Comparison of ENCODE assay signal across 7 cellular contexts in the genomic region with DNA sequence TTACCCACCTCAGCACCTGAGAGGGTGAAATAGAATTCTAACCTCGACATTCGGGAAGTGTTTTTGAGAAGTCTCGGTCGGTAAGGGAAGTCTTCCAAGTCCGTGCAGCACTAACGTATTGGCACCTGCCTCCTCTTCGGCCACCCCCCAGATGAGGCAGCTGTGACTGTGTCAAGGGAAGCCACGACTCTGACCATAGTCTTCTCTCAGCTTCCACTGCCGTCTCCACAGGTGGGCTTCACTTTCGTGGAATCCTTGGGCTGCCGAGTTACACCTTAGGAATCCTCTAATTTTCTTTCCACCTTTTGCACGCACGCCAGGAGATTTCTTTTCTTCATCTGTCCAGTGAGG. TPM values are rescaled to one million over a fixed set of nuclear protein-coding genes. Genes with fewer than 3 reads are reported as not detected.
DNase-seq lines count a peak whose midpoint lies in the region; ATAC-seq, FAIRE-seq and TF ChIP-seq lines count a peak whose summit lies in the region.

No MANE protein-coding gene starts in this region.

- H3K36me3 ChIP-seq in esophagus muscularis mucosa (peaks cover 2 to 37% (median 13%) of the 10 kb centered on the region in 4 donors), neutrophil (peaks cover 48% of the 10 kb centered on the region)

- no peaks in the 10 kb centered on the region for H3K27me3 ChIP-seq in esophagus muscularis mucosa
- no peaks in the 10 kb centered on the region for H3K27me3 ChIP-seq in neutrophil

- FAIRE-seq in GM18507 (lab: Jason Lieb, UNC) (peak; percentile 26), RCC 7860 (lab: Jason Lieb, UNC) (no peak)

- TF ChIP-seq POLR2A in esophagus muscularis mucosa (IDR thresholded peaks at IDR 0.05; ENCODE audit: low read depth) = no peak

- WGBS in esophagus muscularis mucosa = 2% methylated on average over 13 of the region's 13 CpGs

- TF ChIP-seq CTCF in esophagus muscularis mucosa (IDR thresholded peaks at IDR 0.05) (no peak), neutrophil (IDR thresholded peaks at IDR 0.05) (no peak)

- ATAC-seq in HG02798 (IDR thresholded peaks at IDR 0.05; ENCODE audit: poor library complexity, unreplicated experiment) = peak; percentile 9
- peak; percentile 22 for ATAC-seq in SK-N-SH treated with all-trans-retinoic acid at 6 μM for 48 hours

- DNase-seq in GM18507 (ENCODE audit: extremely low spot score, insufficient read length, low read depth) (no peak), esophagus muscularis mucosa (ENCODE audit: extremely low spot score) (no peak), RCC 7860 (ENCODE audit: low spot score) (no peak), DMS114 treated with DMSO at 0.1 percent for 48 hours (lab: John Stamatoyannopoulos, UW; ENCODE audit: unreplicated experiment) (no peak)

- H3K4me1 ChIP-seq in esophagus muscularis mucosa (peaks cover 41 to 71% (median 51%) of the 10 kb centered on the region in 4 donors), neutrophil (ENCODE audit: control insufficient read depth in 1 of 2, insufficient read depth in 1 of 2, low read depth in 1 of 2, low read length in 1 of 2) (peaks cover 25 to 35% of the 10 kb centered on the region in 2 experiments)

- TF ChIP-seq EP300 in esophagus muscularis mucosa (IDR thresholded peaks at IDR 0.05) = no peak

- no peaks in the 10 kb centered on the region for H3K9me3 ChIP-seq in esophagus muscularis mucosa
- H3K9me3 ChIP-seq in neutrophil = no peaks in the 10 kb centered on the region

- peak overlapping the region; percentile 82 to 94 (median 88) for H3K27ac ChIP-seq in esophagus muscularis mucosa (replicated peaks in 1 of 4)
- peak overlapping the region; percentile 99 for H3K27ac ChIP-seq in neutrophil

- intact Hi-C loops in esophagus muscularis mucosa (cut with DNase I) = loop anchor here (5.0 to 10.0 kb wide), 2 partner anchors 51 to 101 kb away; partner anchors contain the start of gene TMEM62

- H3K4me3 ChIP-seq in esophagus muscularis mucosa = peak overlapping the region; percentile 76 to 86 (median 82)
- H3K4me3 ChIP-seq in neutrophil (ENCODE audit: low read depth in 1 of 2, low read length in 1 of 2) = peak overlapping the region; percentile 96

TF ChIP-seq in SK-N-SH treated with all-trans-retinoic acid at 6 μM for 48 hours, 23 proteins besides CTCF, POLR2A, EP300 and RAD21:
- no peak for TF ChIP-seq CSRNP3 (CRISPR knock-in tag; IDR thresholded peaks at IDR 0.05)
- no peak for TF ChIP-seq ZNF8 (CRISPR knock-in tag; IDR thresholded peaks at IDR 0.05)
- no peak for TF ChIP-seq ZFP3 (CRISPR knock-in tag; IDR thresholded peaks at IDR 0.05)
- TF ChIP-seq, protein P1, sequence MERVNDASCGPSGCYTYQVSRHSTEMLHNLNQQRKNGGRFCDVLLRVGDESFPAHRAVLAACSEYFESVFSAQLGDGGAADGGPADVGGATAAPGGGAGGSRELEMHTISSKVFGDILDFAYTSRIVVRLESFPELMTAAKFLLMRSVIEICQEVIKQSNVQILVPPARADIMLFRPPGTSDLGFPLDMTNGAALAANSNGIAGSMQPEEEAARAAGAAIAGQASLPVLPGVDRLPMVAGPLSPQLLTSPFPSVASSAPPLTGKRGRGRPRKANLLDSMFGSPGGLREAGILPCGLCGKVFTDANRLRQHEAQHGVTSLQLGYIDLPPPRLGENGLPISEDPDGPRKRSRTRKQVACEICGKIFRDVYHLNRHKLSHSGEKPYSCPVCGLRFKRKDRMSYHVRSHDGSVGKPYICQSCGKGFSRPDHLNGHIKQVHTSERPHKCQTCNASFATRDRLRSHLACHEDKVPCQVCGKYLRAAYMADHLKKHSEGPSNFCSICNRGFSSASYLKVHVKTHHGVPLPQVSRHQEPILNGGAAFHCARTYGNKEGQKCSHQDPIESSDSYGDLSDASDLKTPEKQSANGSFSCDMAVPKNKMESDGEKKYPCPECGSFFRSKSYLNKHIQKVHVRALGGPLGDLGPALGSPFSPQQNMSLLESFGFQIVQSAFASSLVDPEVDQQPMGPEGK (CRISPR knock-in tag; IDR thresholded peaks at IDR 0.05; ENCODE audit: borderline replicate concordance) = no peak
- TF ChIP-seq ESRRG (CRISPR knock-in tag; IDR thresholded peaks at IDR 0.05) = no peak
- no peak for TF ChIP-seq ZFP30 (CRISPR knock-in tag; IDR thresholded peaks at IDR 0.05)
- TF ChIP-seq ARNTL (CRISPR knock-in tag; IDR thresholded peaks at IDR 0.05; ENCODE audit: borderline replicate concordance, low read depth) = no peak
- TF ChIP-seq GLIS3 (CRISPR knock-in tag; IDR thresholded peaks at IDR 0.05) = no peak
- no peak for TF ChIP-seq RARB (CRISPR knock-in tag; IDR thresholded peaks at IDR 0.05)
- TF ChIP-seq, protein P2, sequence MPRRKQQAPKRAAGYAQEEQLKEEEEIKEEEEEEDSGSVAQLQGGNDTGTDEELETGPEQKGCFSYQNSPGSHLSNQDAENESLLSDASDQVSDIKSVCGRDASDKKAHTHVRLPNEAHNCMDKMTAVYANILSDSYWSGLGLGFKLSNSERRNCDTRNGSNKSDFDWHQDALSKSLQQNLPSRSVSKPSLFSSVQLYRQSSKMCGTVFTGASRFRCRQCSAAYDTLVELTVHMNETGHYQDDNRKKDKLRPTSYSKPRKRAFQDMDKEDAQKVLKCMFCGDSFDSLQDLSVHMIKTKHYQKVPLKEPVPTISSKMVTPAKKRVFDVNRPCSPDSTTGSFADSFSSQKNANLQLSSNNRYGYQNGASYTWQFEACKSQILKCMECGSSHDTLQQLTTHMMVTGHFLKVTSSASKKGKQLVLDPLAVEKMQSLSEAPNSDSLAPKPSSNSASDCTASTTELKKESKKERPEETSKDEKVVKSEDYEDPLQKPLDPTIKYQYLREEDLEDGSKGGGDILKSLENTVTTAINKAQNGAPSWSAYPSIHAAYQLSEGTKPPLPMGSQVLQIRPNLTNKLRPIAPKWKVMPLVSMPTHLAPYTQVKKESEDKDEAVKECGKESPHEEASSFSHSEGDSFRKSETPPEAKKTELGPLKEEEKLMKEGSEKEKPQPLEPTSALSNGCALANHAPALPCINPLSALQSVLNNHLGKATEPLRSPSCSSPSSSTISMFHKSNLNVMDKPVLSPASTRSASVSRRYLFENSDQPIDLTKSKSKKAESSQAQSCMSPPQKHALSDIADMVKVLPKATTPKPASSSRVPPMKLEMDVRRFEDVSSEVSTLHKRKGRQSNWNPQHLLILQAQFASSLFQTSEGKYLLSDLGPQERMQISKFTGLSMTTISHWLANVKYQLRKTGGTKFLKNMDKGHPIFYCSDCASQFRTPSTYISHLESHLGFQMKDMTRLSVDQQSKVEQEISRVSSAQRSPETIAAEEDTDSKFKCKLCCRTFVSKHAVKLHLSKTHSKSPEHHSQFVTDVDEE (CRISPR knock-in tag; IDR thresholded peaks at IDR 0.05) = no peak
- TF ChIP-seq CSDC2 (CRISPR knock-in tag; IDR thresholded peaks at IDR 0.05) = no peak
- TF ChIP-seq TCF4 (CRISPR knock-in tag; IDR thresholded peaks at IDR 0.05; ENCODE audit: borderline replicate concordance) = no peak
- no peak for TF ChIP-seq BACH2 (CRISPR knock-in tag; IDR thresholded peaks at IDR 0.05; ENCODE audit: borderline replicate concordance)

RNA-seq across cellular contexts. Expression of gene CCNDBP1, which starts 0.8 kb away (rescaled TPM):
- total RNA-seq in esophagus muscularis mucosa = 10 to 100 TPM; 44.9 to 87.2 (median 69.6) TPM

RNA-seq across cellular contexts. Expression of gene EPB42, which starts 34.8 kb away (rescaled TPM):
- under 1 TPM in 1 of 4 donors, not detected in 3; 0.33 TPM for total RNA-seq in esophagus muscularis mucosa

RNA-seq across cellular contexts. Expression of gene TMEM62, which starts 52.6 kb away (rescaled TPM):
- total RNA-seq in esophagus muscularis mucosa = 10 to 100 TPM; 21.5 to 32.0 (median 25.4) TPM
